ENCODE assay signal across 10 cellular contexts in genomic region chr10:132389631-132390454, GRCh38. TPM values are rescaled to one million over a fixed set of nuclear protein-coding genes. Genes with fewer than 3 reads are reported as not detected.
DNase-seq lines count a peak whose midpoint lies in the region; ATAC-seq, FAIRE-seq and TF ChIP-seq lines count a peak whose summit lies in the region.
"Had no signal": no experiment of that assay in that cellular context is flagged by ENCODE, and none has a peak within 500 bp of the region (broad histone marks: within the 10 kb centered on the region; RNA-seq: fewer than 3 reads in every experiment).

No MANE protein-coding gene starts in this region.

- H3K27me3 ChIP-seq in heart right ventricle, result no peaks in the 10 kb centered on the region
- H3K27me3 ChIP-seq in Peyer's patch, result no peaks in the 10 kb centered on the region
- H3K27me3 ChIP-seq in MG63, result no peaks in the 10 kb centered on the region

- 78 to 85% methylated on average over 15 of the region's 15 CpGs for WGBS in heart right ventricle, 2 donors

- H3K36me3 ChIP-seq in heart right ventricle (no peaks in the 10 kb centered on the region), Peyer's patch (no peaks in the 10 kb centered on the region), MG63 (no peaks in the 10 kb centered on the region)

- H3K9me3 ChIP-seq in heart right ventricle, result no peaks in the 10 kb centered on the region
- H3K9me3 ChIP-seq in Peyer's patch, result no peaks in the 10 kb centered on the region
- no peaks in the 10 kb centered on the region for H3K9me3 ChIP-seq in MG63

- no peak overlapping the region for H3K4me3 ChIP-seq in heart right ventricle
- no peak overlapping the region for H3K4me3 ChIP-seq in Peyer's patch
- no peak overlapping the region for H3K4me3 ChIP-seq in MG63

- ATAC-seq in Right ventricle myocardium superior (ENCODE audit: poor library complexity) (no peak), heart right ventricle (no peak), HG02798 (IDR thresholded peaks at IDR 0.05; ENCODE audit: poor library complexity, unreplicated experiment) (no peak)

- FAIRE-seq in urothelium cell line (lab: Jason Lieb, UNC), result no peak
- FAIRE-seq: colon had no signal

- TF ChIP-seq CTCF in heart right ventricle (IDR thresholded peaks at IDR 0.05), result no peak
- no peak for TF ChIP-seq CTCF in Peyer's patch (IDR thresholded peaks at IDR 0.05)

- no peak for TF ChIP-seq POLR2A in Peyer's patch (IDR thresholded peaks at IDR 0.05)

- DNase-seq in Right ventricle myocardium superior (peak; percentile 35), heart right ventricle (no peak), Peyer's patch (peak in 2 of 3 donors; percentile 45 to 52), iPS-NIHi11 (ENCODE audit: low spot score) (peak; percentile 49), urothelium cell line (ENCODE audit: low spot score) (peak; percentile 16), GM19238 (ENCODE audit: insufficient read length, low spot score) (no peak), MG63 (no peak)
- DNase-seq: DMS 273 treated with DMSO at 0.1 percent for 48 hours had no signal

- no peak overlapping the region for H3K27ac ChIP-seq in heart right ventricle
- H3K27ac ChIP-seq in Peyer's patch, result peak overlapping the region in 1 of 4 donors; percentile 25

- intact Hi-C loops in Right ventricle myocardium superior (cut with DNase I), result loop anchor here (10.0 kb wide), 1 partner anchor 245 kb away; no protein-coding TSS in a partner anchor
- intact Hi-C loops in heart right ventricle (cut with DNase I), result loop anchor here in 9 of 10 donors (2.0 to 10.0 kb wide), 7 partner anchors 57 to 255 kb away; no protein-coding TSS in a partner anchor

- H3K4me1 ChIP-seq in heart right ventricle (peaks cover 3 to 25% (median 12%) of the 10 kb centered on the region in 9 donors), Peyer's patch (peaks cover 0 to 20% (median 13%) of the 10 kb centered on the region in 4 donors)

RNA-seq across cellular contexts. Expression of gene PWWP2B, which starts 7.2 kb away (rescaled TPM):
- total RNA-seq in Right ventricle myocardium superior (23.0 TPM), heart right ventricle (10 to 100 TPM; 11.1 to 21.3 (median 15.1) TPM), Peyer's patch (10 to 100 TPM; 11.4 to 19.2 (median 15.1) TPM)
- 10 to 100 TPM; 11.9 to 15.3 TPM for polyA plus RNA-seq in heart right ventricle
- total RNA-seq in MG63 (2014; rRNA removed; shearing (Covaris generic); ENCODE audit: low replicate concordance), result 20.1 and 25.2 TPM in 2 replicates

RNA-seq across cellular contexts. Expression of gene LRRC27, which starts 57.9 kb away (rescaled TPM):
- total RNA-seq in Right ventricle myocardium superior (3.9 TPM), heart right ventricle (1 to 10 TPM; 3.0 to 8.1 (median 4.7) TPM), Peyer's patch (10 to 100 TPM in 3 of 4 donors, 1 to 10 TPM in 1; 5.1 to 22.3 (median 18.5) TPM)
- polyA plus RNA-seq in heart right ventricle, result 1 to 10 TPM; 3.5 to 6.0 TPM
- total RNA-seq in MG63 (2014; rRNA removed; shearing (Covaris generic); ENCODE audit: low replicate concordance), result 8.3 and 13.7 TPM in 2 replicates

Comparison
In these comparisons a context has a peak if more than half of its experiments do, and no peak if none do; other contexts are left out.
1. DNase-seq: peak in Right ventricle myocardium superior (single experiment), Peyer's patch (2 of 3), iPS-NIHi11 (single experiment) and urothelium cell line (single experiment); none in heart right ventricle (0 of 2), GM19238 (single experiment) and MG63 (single experiment).